14 cellular contexts compared by ENCODE assay signal in genomic region chr14:47438650-47439140, GRCh38.
A peak's percentile ranks its signal among the peaks of the same experiment; 100 is the strongest.
DNase-seq lines count a peak whose midpoint lies in the region; ATAC-seq and TF ChIP-seq lines count a peak whose summit lies in the region.
"Had no signal": no experiment of that assay in that cellular context is flagged by ENCODE, and none has a peak within 500 bp of the region (broad histone marks: within the 10 kb centered on the region; RNA-seq: fewer than 3 reads in every experiment).

No MANE protein-coding gene starts in this region.

- H3K27me3 ChIP-seq in RWPE2 (ENCODE audit: insufficient read depth, poor library complexity, severe bottlenecking) (peaks cover 13% of the 10 kb centered on the region), prostate gland (replicated peaks; ENCODE audit: insufficient read depth) (no peaks in the 10 kb centered on the region), esophagus muscularis mucosa (no peaks in the 10 kb centered on the region), adrenal gland (no peaks in the 10 kb centered on the region)

- DNase-seq in HPDE6-E6E7 (ENCODE audit: extremely low spot score) (peak; percentile 14), RWPE2 (ENCODE audit: low spot score) (no peak), fibroblast of mammary gland (ENCODE audit: low read depth) (peak; percentile 10), non-pigmented ciliary epithelial cell (ENCODE audit: low read depth) (peak; percentile 48), prostate gland (ENCODE audit: low spot score) (no peak), esophagus muscularis mucosa (ENCODE audit: extremely low spot score) (no peak), adrenal gland (no peak), NCI-H2227 (lab: John Stamatoyannopoulos, UW; ENCODE audit: unreplicated experiment) (no peak)
- DNase-seq: activated naive CD4-positive, alpha-beta T cell treated with anti-CD3 and anti-CD28 coated beads for 36 hours; CD4-positive, alpha-beta T cell; GF-D8; HCEC 1CT; NCI-H1417 treated with DMSO at 0.1 percent for 48 hours; SHP77 had no signal

- no peak overlapping the region for H3K27ac ChIP-seq in RWPE2 (ENCODE audit: poor library complexity, severe bottlenecking)
- no peak overlapping the region for H3K27ac ChIP-seq in prostate gland
- H3K27ac ChIP-seq in esophagus muscularis mucosa (replicated peaks in 1 of 4) = no peak overlapping the region
- no peak overlapping the region for H3K27ac ChIP-seq in adrenal gland

- H3K4me3 ChIP-seq in RWPE2 (ENCODE audit: severe bottlenecking) = no peak overlapping the region
- H3K4me3 ChIP-seq in fibroblast of mammary gland (ENCODE audit: control insufficient read depth, low read depth, low read length) = no peak overlapping the region
- no peak overlapping the region for H3K4me3 ChIP-seq in prostate gland
- no peak overlapping the region for H3K4me3 ChIP-seq in esophagus muscularis mucosa
- H3K4me3 ChIP-seq in adrenal gland = no peak overlapping the region

- no peaks in the 10 kb centered on the region for H3K36me3 ChIP-seq in RWPE2 (ENCODE audit: low read depth)
- no peaks in the 10 kb centered on the region for H3K36me3 ChIP-seq in prostate gland
- no peaks in the 10 kb centered on the region for H3K36me3 ChIP-seq in esophagus muscularis mucosa
- no peaks in the 10 kb centered on the region for H3K36me3 ChIP-seq in adrenal gland (replicated peaks in 1 of 2)

- ATAC-seq in RWPE2 (ENCODE audit: low read depth) = peak; percentile 65; the same call in 2 of the 3 replicates

- TF ChIP-seq POLR2A in prostate gland (IDR thresholded peaks at IDR 0.05) (no peak), esophagus muscularis mucosa (IDR thresholded peaks at IDR 0.05; ENCODE audit: low read depth) (no peak), adrenal gland (IDR thresholded peaks at IDR 0.05) (no peak)

- WGBS in prostate gland = 43% methylated on average over 1 of the region's 1 CpG
- WGBS in esophagus muscularis mucosa = 52% methylated on average over 1 of the region's 1 CpG
- 22 to 43% (median 32%) methylated on average over 1 of the region's 1 CpG for WGBS in adrenal gland, 4 donors

- H3K9me3 ChIP-seq in RWPE2 (ENCODE audit: severe bottlenecking) (no peaks in the 10 kb centered on the region), prostate gland (no peaks in the 10 kb centered on the region), esophagus muscularis mucosa (no peaks in the 10 kb centered on the region), adrenal gland (replicated peaks in 1 of 3) (no peaks in the 10 kb centered on the region)

- intact Hi-C loops in prostate gland (cut with DNase I) (no loop called here), esophagus muscularis mucosa (cut with DNase I) (no loop called here), adrenal gland (cut with DNase I) (no loop called here)

- no peak for TF ChIP-seq EP300 in esophagus muscularis mucosa (IDR thresholded peaks at IDR 0.05)

- TF ChIP-seq CTCF in RWPE2 (IDR thresholded peaks at IDR 0.05; ENCODE audit: poor library complexity, severe bottlenecking) (no peak), fibroblast of mammary gland (conservative IDR thresholded peaks at IDR 0.05; ENCODE audit: control insufficient read depth, insufficient read depth, low read depth, low read length) (no peak), prostate gland (IDR thresholded peaks at IDR 0.05) (no peak), esophagus muscularis mucosa (IDR thresholded peaks at IDR 0.05) (no peak), adrenal gland (IDR thresholded peaks at IDR 0.05) (no peak)

- H3K4me1 ChIP-seq in RWPE2 (ENCODE audit: insufficient read depth, poor library complexity, severe bottlenecking) = no peaks in the 10 kb centered on the region
- H3K4me1 ChIP-seq in prostate gland (replicated peaks) = no peaks in the 10 kb centered on the region
- peaks cover 0 to 10% (median 7%) of the 10 kb centered on the region in 4 donors for H3K4me1 ChIP-seq in esophagus muscularis mucosa
- no peaks in the 10 kb centered on the region for H3K4me1 ChIP-seq in adrenal gland (replicated peaks in 1 of 2)

Comparison
In these comparisons a context has a peak if more than half of its experiments do, and no peak if none do; other contexts are left out.
1. DNase-seq: peak in HPDE6-E6E7 (single experiment), fibroblast of mammary gland (single experiment) and non-pigmented ciliary epithelial cell (single experiment); none in RWPE2 (single experiment), prostate gland (single experiment), esophagus muscularis mucosa (single experiment), adrenal gland (0 of 7) and NCI-H2227 (single experiment).